ENCODE assay signal across 8 cellular contexts in the genomic region with DNA sequence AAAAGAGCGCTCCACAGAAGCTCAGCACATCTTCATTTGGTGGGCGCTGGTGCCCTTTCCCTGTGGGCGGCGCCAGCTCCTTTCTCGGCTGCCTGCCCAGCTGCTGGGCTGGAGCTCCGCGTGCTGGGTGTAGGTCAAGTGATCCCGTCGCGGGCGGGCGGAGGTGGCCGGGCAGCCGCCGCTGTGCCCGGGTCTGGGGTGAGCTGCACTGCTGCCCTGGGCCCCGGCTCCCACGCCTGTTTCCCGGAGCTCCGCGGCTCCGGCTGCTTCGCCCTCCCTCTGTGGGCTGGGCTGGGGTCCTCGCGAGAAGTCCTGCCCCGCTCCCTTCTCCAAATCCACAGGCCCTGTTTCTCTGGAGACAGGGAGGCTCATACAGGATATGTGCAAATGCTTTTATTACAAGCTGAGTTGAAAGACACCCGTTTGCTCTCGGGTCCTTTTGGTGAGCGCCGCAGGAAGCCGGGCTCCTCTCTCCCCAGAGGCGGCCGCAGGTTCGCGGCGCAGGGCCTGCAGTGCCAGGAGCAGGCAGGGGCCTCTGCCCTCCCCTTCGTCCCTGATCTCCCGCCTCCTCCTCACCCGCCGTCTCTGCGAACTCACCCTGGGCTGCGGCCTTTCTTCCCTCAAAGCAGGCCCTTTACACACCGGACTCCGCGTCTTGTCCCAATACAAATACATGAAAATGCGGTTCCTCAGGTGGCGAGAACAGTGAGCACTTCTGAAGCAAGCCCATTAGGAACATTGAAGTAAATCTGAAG.
DNase-seq lines count a peak whose midpoint lies in the region; ATAC-seq, FAIRE-seq and TF ChIP-seq lines count a peak whose summit lies in the region.

No MANE protein-coding gene starts in this region.

- no peaks in the 10 kb centered on the region for H4K20me1 ChIP-seq in BLaER1

- H3K27ac ChIP-seq in BLaER1 (peak overlapping the region; percentile 78), urinary bladder (ENCODE audit: low read depth) (peak overlapping the region; percentile 57)

- no peak for FAIRE-seq in frontal cortex (lab: Jason Lieb, UNC)

- H3K27me3 ChIP-seq in BLaER1 = no peaks in the 10 kb centered on the region

- CTCF ChIA-PET in activated naive CD4-positive, alpha-beta T cell treated with anti-CD3 and anti-CD28 coated beads, Interleukin-2, amount 10 ng/mL, durations not matched to agents 7 days and 5 days (lab: Charles Lee) = interaction anchor here (0.5 to 1.1 kb wide), 2 partner anchors 25 to 449 kb away, joined by 3 to 4 read pairs; no protein-coding TSS in a partner anchor

- no peak for TF ChIP-seq CTCF in GM10266 (IDR thresholded peaks at IDR 0.05; ENCODE audit: control insufficient read depth, insufficient read depth, low read depth, missing control alignments)

- H3K27ac Mint-ChIP-seq in activated naive CD4-positive, alpha-beta T cell treated with anti-CD3 and anti-CD28 coated beads, Interleukin-2, amount 10 ng/mL, durations not matched to agents 7 days and 5 days = no peak overlapping the region
- H3K27ac Mint-ChIP-seq in natural killer cell treated with Interleukin-12 subunit alpha and Interleukin-12 subunit beta and Interleukin-15 and Interleukin-18, amount 100 ng/mL, for 72 hours = peak overlapping the region; percentile 34 to 37

- no peaks in the 10 kb centered on the region for H3K36me3 Mint-ChIP-seq in activated naive CD4-positive, alpha-beta T cell treated with anti-CD3 and anti-CD28 coated beads, Interleukin-2, amount 10 ng/mL, durations not matched to agents 7 days and 5 days
- no peaks in the 10 kb centered on the region for H3K36me3 Mint-ChIP-seq in natural killer cell treated with Interleukin-12 subunit alpha and Interleukin-12 subunit beta and Interleukin-15 and Interleukin-18, amount 100 ng/mL, for 72 hours

- H3K4me3 ChIP-seq in BLaER1 = peak overlapping the region; percentile 72
- peak overlapping the region; percentile 33 for H3K4me3 ChIP-seq in urinary bladder (ENCODE audit: low read depth, low read length)

- no peaks in the 10 kb centered on the region for H3K9me3 ChIP-seq in BLaER1

- peak; percentile 48 for ATAC-seq in GM19452 (IDR thresholded peaks at IDR 0.05; ENCODE audit: unreplicated experiment)
- peak; percentile 75 to 77 for ATAC-seq in natural killer cell treated with Interleukin-12 subunit alpha and Interleukin-12 subunit beta and Interleukin-15 and Interleukin-18, amount 100 ng/mL, for 72 hours

- peak overlapping the region; percentile 87 for H3K4me2 ChIP-seq in BLaER1

- H3K9ac ChIP-seq in BLaER1 = peak overlapping the region; percentile 80

- DNase-seq in NCI-H2029 (lab: John Stamatoyannopoulos, UW) = peak; percentile 35
- DNase-seq in activated naive CD4-positive, alpha-beta T cell treated with anti-CD3 and anti-CD28 coated beads, Interleukin-2, amount 10 ng/mL, durations not matched to agents 7 days and 5 days = peak; percentile 54
- DNase-seq in frontal cortex (ENCODE audit: low spot score in 2 of 2) = peak; percentile 70 to 81
- DNase-seq in natural killer cell treated with Interleukin-12 subunit alpha and Interleukin-12 subunit beta and Interleukin-15 and Interleukin-18, amount 100 ng/mL, for 72 hours (ENCODE audit: low spot score) = peak; percentile 64
- no peak for DNase-seq in GM10266 (ENCODE audit: extremely low spot score)

- 0 out of 2 replicates have a peak, but pooled peaks cover 3% of the 10 kb centered on the region for H3K36me3 ChIP-seq in BLaER1
- no peaks in the 10 kb centered on the region for H3K36me3 ChIP-seq in urinary bladder (ENCODE audit: insufficient read depth)

- H3K4me1 ChIP-seq in BLaER1 (peaks cover 31% of the 10 kb centered on the region), urinary bladder (ENCODE audit: insufficient read depth) (no peaks in the 10 kb centered on the region)

- WGBS in urinary bladder = 5% methylated on average over 47 of the region's 47 CpGs

- no peaks in the 10 kb centered on the region for H3K9me3 Mint-ChIP-seq in activated naive CD4-positive, alpha-beta T cell treated with anti-CD3 and anti-CD28 coated beads, Interleukin-2, amount 10 ng/mL, durations not matched to agents 7 days and 5 days
- H3K9me3 Mint-ChIP-seq in natural killer cell treated with Interleukin-12 subunit alpha and Interleukin-12 subunit beta and Interleukin-15 and Interleukin-18, amount 100 ng/mL, for 72 hours = no peaks in the 10 kb centered on the region

- peak overlapping the region; percentile 75 for H3K4me3 Mint-ChIP-seq in activated naive CD4-positive, alpha-beta T cell treated with anti-CD3 and anti-CD28 coated beads, Interleukin-2, amount 10 ng/mL, durations not matched to agents 7 days and 5 days
- peak overlapping the region; percentile 75 for H3K4me3 Mint-ChIP-seq in natural killer cell treated with Interleukin-12 subunit alpha and Interleukin-12 subunit beta and Interleukin-15 and Interleukin-18, amount 100 ng/mL, for 72 hours

- peaks cover 78% of the 10 kb centered on the region for H3K27me3 Mint-ChIP-seq in activated naive CD4-positive, alpha-beta T cell treated with anti-CD3 and anti-CD28 coated beads, Interleukin-2, amount 10 ng/mL, durations not matched to agents 7 days and 5 days
- peaks cover 33 to 47% of the 10 kb centered on the region in 2 donors for H3K27me3 Mint-ChIP-seq in natural killer cell treated with Interleukin-12 subunit alpha and Interleukin-12 subunit beta and Interleukin-15 and Interleukin-18, amount 100 ng/mL, for 72 hours

- peaks cover 21% of the 10 kb centered on the region for H3K4me1 Mint-ChIP-seq in activated naive CD4-positive, alpha-beta T cell treated with anti-CD3 and anti-CD28 coated beads, Interleukin-2, amount 10 ng/mL, durations not matched to agents 7 days and 5 days
- peaks cover 18 to 20% of the 10 kb centered on the region in 2 donors for H3K4me1 Mint-ChIP-seq in natural killer cell treated with Interleukin-12 subunit alpha and Interleukin-12 subunit beta and Interleukin-15 and Interleukin-18, amount 100 ng/mL, for 72 hours (ENCODE audit: low read depth in 2 of 2)
